14 cellular contexts compared by ENCODE assay signal in genomic region chr10:78515037-78515872, GRCh38.
A peak's percentile ranks its signal among the peaks of the same experiment; 100 is the strongest.
DNase-seq lines count a peak whose midpoint lies in the region; ATAC-seq and TF ChIP-seq lines count a peak whose summit lies in the region.
"Had no signal": no experiment of that assay in that cellular context is flagged by ENCODE, and none has a peak within 500 bp of the region (broad histone marks: within the 10 kb centered on the region; RNA-seq: fewer than 3 reads in every experiment).

No MANE protein-coding gene starts in this region.

- no peak overlapping the region for H3K4me3 ChIP-seq in AG10803 (ENCODE audit: low read length)
- H3K4me3 ChIP-seq in PC-3 (ENCODE audit: low read length): no peak overlapping the region
- no peak overlapping the region for H3K4me3 ChIP-seq in parathyroid adenoma (ENCODE audit: low read depth, low read length)

- POLR2A ChIA-PET in PC-3 (lab: Charles Lee; ENCODE audit: unreplicated experiment): interaction anchor here (0.7 kb wide), 1 partner anchor 20 kb away, joined by 3 read pairs; no protein-coding TSS in a partner anchor

- H4K20me1 ChIP-seq in PC-3 (ENCODE audit: low read length): no peaks in the 10 kb centered on the region

- H3K9me3 Mint-ChIP-seq in activated naive CD4-positive, alpha-beta T cell treated with anti-CD3 and anti-CD28 coated beads for 36 hours: no peaks in the 10 kb centered on the region
- no peaks in the 10 kb centered on the region for H3K9me3 Mint-ChIP-seq in activated T-cell treated with anti-CD3 and anti-CD28 coated beads, Interleukin-2, amount 50 U/mL, for 4 hours
- H3K9me3 Mint-ChIP-seq: T-helper 1 cell treated with Interleukin-12 subunit alpha and Interleukin-12 subunit beta and Interleukin-4 antibody, amounts not matched to agents 30 μg/mL and 1 μg/mL, for 36 hours had no signal

- no peaks in the 10 kb centered on the region for H3K4me1 Mint-ChIP-seq in activated naive CD4-positive, alpha-beta T cell treated with anti-CD3 and anti-CD28 coated beads for 36 hours (ENCODE audit: low read depth)
- no peaks in the 10 kb centered on the region for H3K4me1 Mint-ChIP-seq in activated T-cell treated with anti-CD3 and anti-CD28 coated beads, Interleukin-2, amount 50 U/mL, for 4 hours (ENCODE audit: low read depth)

- no peaks in the 10 kb centered on the region for H3K36me3 Mint-ChIP-seq in activated naive CD4-positive, alpha-beta T cell treated with anti-CD3 and anti-CD28 coated beads for 36 hours (ENCODE audit: low read depth)
- no peaks in the 10 kb centered on the region for H3K36me3 Mint-ChIP-seq in activated T-cell treated with anti-CD3 and anti-CD28 coated beads, Interleukin-2, amount 50 U/mL, for 4 hours (ENCODE audit: insufficient read depth)
- H3K36me3 Mint-ChIP-seq: activated naive CD8-positive, alpha-beta T cell had no signal

- ATAC-seq in PC-3: peak; percentile 14; the same call in 1 of the 2 replicates
- ATAC-seq in left cardiac atrium: peak; percentile 39 to 76
- no peak for ATAC-seq in activated T-cell treated with anti-CD3 and anti-CD28 coated beads, Interleukin-2, amount 50 U/mL, for 4 hours
- ATAC-seq in GM19467 (IDR thresholded peaks at IDR 0.05; ENCODE audit: unreplicated experiment): no peak
- ATAC-seq: left colon had no signal

- H3K27ac ChIP-seq in PC-3 (ENCODE audit: low read length): no peak overlapping the region
- H3K27ac ChIP-seq in parathyroid adenoma: no peak overlapping the region

- no peaks in the 10 kb centered on the region for H3K79me2 ChIP-seq in PC-3 (ENCODE audit: low read length)
- no peaks in the 10 kb centered on the region for H3K79me2 ChIP-seq in parathyroid adenoma

- 0 out of 2 replicates have a peak, but pooled peaks cover 5% of the 10 kb centered on the region for H3K9me2 ChIP-seq in PC-3 (replicated peaks; ENCODE audit: low read length)

- H3K4me2 ChIP-seq in PC-3 (ENCODE audit: low read length) (no peak overlapping the region), parathyroid adenoma (ENCODE audit: low read length) (no peak overlapping the region)

- H3K27me3 ChIP-seq in PC-3 (ENCODE audit: low read length): no peaks in the 10 kb centered on the region
- H3K27me3 ChIP-seq in parathyroid adenoma (ENCODE audit: control insufficient read depth, insufficient read depth, low read length): no peaks in the 10 kb centered on the region

- no peaks in the 10 kb centered on the region for H3K9me3 ChIP-seq in PC-3 (ENCODE audit: low read length)
- H3K9me3 ChIP-seq in parathyroid adenoma (ENCODE audit: control insufficient read depth, low read length): no peaks in the 10 kb centered on the region

- H3K9ac ChIP-seq in PC-3 (ENCODE audit: low read length) (no peak overlapping the region), parathyroid adenoma (no peak overlapping the region)

- no peak overlapping the region for H3K27ac Mint-ChIP-seq in activated naive CD4-positive, alpha-beta T cell treated with anti-CD3 and anti-CD28 coated beads for 36 hours
- H3K27ac Mint-ChIP-seq: activated naive CD8-positive, alpha-beta T cell; T-helper 1 cell treated with Interleukin-12 subunit alpha and Interleukin-12 subunit beta and Interleukin-4 antibody, amounts not matched to agents 30 μg/mL and 1 μg/mL, for 36 hours had no signal

- no peak overlapping the region for H2AFZ ChIP-seq in PC-3 (ENCODE audit: low read length)
- peak overlapping the region; percentile 6 for H2AFZ ChIP-seq in parathyroid adenoma

- BruUV-seq in PC-3 (replicated peaks; lab: Mats Ljungman, UMichigan): no TSS peak

- H3K4me1 ChIP-seq in PC-3 (ENCODE audit: insufficient read depth, low read length): peaks cover 14% of the 10 kb centered on the region
- H3K4me1 ChIP-seq in parathyroid adenoma: peaks cover 8% of the 10 kb centered on the region

- no peaks in the 10 kb centered on the region for H3F3A ChIP-seq in PC-3 (ENCODE audit: low read length, unreplicated experiment)

- H3K4me3 Mint-ChIP-seq in activated naive CD4-positive, alpha-beta T cell treated with anti-CD3 and anti-CD28 coated beads for 36 hours: no peak overlapping the region
- H3K4me3 Mint-ChIP-seq in activated T-cell treated with anti-CD3 and anti-CD28 coated beads, Interleukin-2, amount 50 U/mL, for 4 hours: no peak overlapping the region
- H3K4me3 Mint-ChIP-seq: activated naive CD8-positive, alpha-beta T cell; T-helper 1 cell treated with Interleukin-12 subunit alpha and Interleukin-12 subunit beta and Interleukin-4 antibody, amounts not matched to agents 30 μg/mL and 1 μg/mL, for 36 hours had no signal

- no peak for TF ChIP-seq CTCF in AG10803 (conservative IDR thresholded peaks at IDR 0.05; ENCODE audit: low read length)
- no peak for TF ChIP-seq CTCF in PC-3 (conservative IDR thresholded peaks at IDR 0.05; ENCODE audit: low read depth, low read length)
- TF ChIP-seq CTCF in parathyroid adenoma (IDR thresholded peaks at IDR 0.05): no peak

- DNase-seq in AG10803 (ENCODE audit: low read depth): peak; percentile 18
- DNase-seq in PC-3: peak; percentile 59
- peak; percentile 38 for DNase-seq in left cardiac atrium
- DNase-seq in activated naive CD4-positive, alpha-beta T cell treated with anti-CD3 and anti-CD28 coated beads for 36 hours: no peak
- DNase-seq in activated T-cell treated with anti-CD3 and anti-CD28 coated beads, Interleukin-2, amount 50 U/mL, for 4 hours: no peak
- DNase-seq in activated T-cell treated with anti-CD3 and anti-CD28 coated beads, Interleukin-2, amount 50 U/mL, for 1 hour: no peak
- DNase-seq: AML-193, left colon, NCI-H2081, retina had no signal

- intact Hi-C loops in PC-3 (cut with micrococcal nuclease): no loop called here
- intact Hi-C loops in left cardiac atrium (cut with DNase I): no loop called here
- intact Hi-C loops in activated naive CD4-positive, alpha-beta T cell treated with anti-CD3 and anti-CD28 coated beads for 36 hours (cut with micrococcal nuclease): no loop called here

- H3K27me3 Mint-ChIP-seq in activated naive CD4-positive, alpha-beta T cell treated with anti-CD3 and anti-CD28 coated beads for 36 hours (ENCODE audit: low read depth): no peaks in the 10 kb centered on the region
- peaks cover 2% of the 10 kb centered on the region for H3K27me3 Mint-ChIP-seq in activated T-cell treated with anti-CD3 and anti-CD28 coated beads, Interleukin-2, amount 50 U/mL, for 4 hours (ENCODE audit: low read depth)
- H3K27me3 Mint-ChIP-seq: activated naive CD8-positive, alpha-beta T cell had no signal

- H3K36me3 ChIP-seq in PC-3 (ENCODE audit: low read depth, low read length) (no peaks in the 10 kb centered on the region), parathyroid adenoma (ENCODE audit: control insufficient read depth, insufficient read depth, low read length) (no peaks in the 10 kb centered on the region)

- CTCF ChIA-PET in PC-3 (lab: Charles Lee): no interaction called here
- CTCF ChIA-PET in activated naive CD4-positive, alpha-beta T cell treated with anti-CD3 and anti-CD28 coated beads for 36 hours (lab: Charles Lee): no interaction called here

Comparison
In these comparisons a context has a peak if more than half of its experiments do, and no peak if none do; other contexts are left out.
1. DNase-seq: peak in AG10803 (single experiment), PC-3 (single experiment) and left cardiac atrium (single experiment); none in activated naive CD4-positive, alpha-beta T cell treated with anti-CD3 and anti-CD28 coated beads for 36 hours (single experiment), activated T-cell treated with anti-CD3 and anti-CD28 coated beads, Interleukin-2, amount 50 U/mL, for 4 hours (single experiment) and activated T-cell treated with anti-CD3 and anti-CD28 coated beads, Interleukin-2, amount 50 U/mL, for 1 hour (single experiment).
2. ATAC-seq: peak in PC-3 (single experiment) and left cardiac atrium (2 of 2); none in activated T-cell treated with anti-CD3 and anti-CD28 coated beads, Interleukin-2, amount 50 U/mL, for 4 hours (0 of 2) and GM19467 (single experiment).